In genomic region chr12:128747441-128747840, GRCh38 we compare ENCODE assay signal across 17 cellular contexts.
DNase-seq lines count a peak whose midpoint lies in the region; ATAC-seq and TF ChIP-seq lines count a peak whose summit lies in the region.
"Had no signal": no experiment of that assay in that cellular context is flagged by ENCODE, and none has a peak within 500 bp of the region (broad histone marks: within the 10 kb centered on the region; RNA-seq: fewer than 3 reads in every experiment).

No MANE protein-coding gene starts in this region.

- no peak for DNase-seq in CD8-positive, alpha-beta T cell
- no peak for DNase-seq in central memory CD8-positive, alpha-beta T cell (ENCODE audit: low spot score in 2 of 2)
- DNase-seq in mesenteric fat pad (ENCODE audit: low spot score) (peak; percentile 75), GM03348 (ENCODE audit: low spot score) (no peak), GM10248 (ENCODE audit: extremely low spot score) (no peak), GM23248 (no peak)
- DNase-seq: Calu3; CD4-positive, alpha-beta T cell; DMS79 treated with DMSO at 0.1 percent for 48 hours; GF-D8; H9; KG1 had no signal

- H3K27me3 Mint-ChIP-seq in CD8-positive, alpha-beta T cell (ENCODE audit: low read depth), result peaks cover 3% of the 10 kb centered on the region
- H3K27me3 Mint-ChIP-seq in central memory CD8-positive, alpha-beta T cell, result no peaks in the 10 kb centered on the region
- H3K27me3 Mint-ChIP-seq: CD4-positive, alpha-beta T cell had no signal

- no peaks in the 10 kb centered on the region for H3K27me3 ChIP-seq in CD8-positive, alpha-beta T cell (ENCODE audit: insufficient read depth, low read length)
- H3K27me3 ChIP-seq in GM23248 (replicated peaks; ENCODE audit: insufficient read depth), result no peaks in the 10 kb centered on the region

- intact Hi-C loops in CD8-positive, alpha-beta T cell (cut with DNase I, micrococcal nuclease), result no loop called here

- in situ Hi-C loops in GM23248 (cut with MboI), result no loop called here

- H3K9me3 ChIP-seq in CD8-positive, alpha-beta T cell (ENCODE audit: low read length), result no peaks in the 10 kb centered on the region
- H3K9me3 ChIP-seq in GM23248 (ENCODE audit: low read depth), result no peaks in the 10 kb centered on the region

- ATAC-seq in CD8-positive, alpha-beta T cell, result no peak
- no peak for ATAC-seq in central memory CD8-positive, alpha-beta T cell (replicated peaks; ENCODE audit: extremely low read depth, poor library complexity, severe bottlenecking)
- no peak for ATAC-seq in GM21786 (IDR thresholded peaks at IDR 0.05; ENCODE audit: unreplicated experiment)
- ATAC-seq: HepG2 had no signal

- H2AFZ ChIP-seq in GM23248, result no peak overlapping the region

- H3K79me2 ChIP-seq in GM23248 (ENCODE audit: insufficient read depth), result no peaks in the 10 kb centered on the region

- CTCF ChIA-PET in CD8-positive, alpha-beta T cell (lab: Charles Lee), result no interaction called here
- CTCF ChIA-PET in GM10248 (lab: Yijun Ruan, JAX), result interaction anchor here (1.2 kb wide), 1 partner anchor 11 kb away, joined by 4 read pairs; no protein-coding TSS in a partner anchor

- no peak overlapping the region for H3K27ac ChIP-seq in CD8-positive, alpha-beta T cell (ENCODE audit: low read depth, low read length)
- no peak overlapping the region for H3K27ac ChIP-seq in GM23248
- H3K27ac ChIP-seq: C4-2B had no signal

- no peaks in the 10 kb centered on the region for H3K36me3 Mint-ChIP-seq in CD8-positive, alpha-beta T cell
- peaks cover 4% of the 10 kb centered on the region for H3K36me3 Mint-ChIP-seq in central memory CD8-positive, alpha-beta T cell (ENCODE audit: insufficient read depth)
- H3K36me3 Mint-ChIP-seq: IgD-negative memory B cell had no signal

- H3K36me3 ChIP-seq in CD8-positive, alpha-beta T cell (ENCODE audit: insufficient read depth, low read length), result no peaks in the 10 kb centered on the region
- no peaks in the 10 kb centered on the region for H3K36me3 ChIP-seq in GM23248 (ENCODE audit: low read depth)

- H3K9ac ChIP-seq in GM23248, result no peak overlapping the region

- peaks cover 27% of the 10 kb centered on the region for H3K4me1 ChIP-seq in CD8-positive, alpha-beta T cell (ENCODE audit: insufficient read depth, low read length)
- no peaks in the 10 kb centered on the region for H3K4me1 ChIP-seq in GM23248 (ENCODE audit: insufficient read depth)

- WGBS in GM23248 (ENCODE audit: low coverage in 1 of 2, low lambda C conversion rate in 2 of 2, missing lambda C conversion rate in 2 of 2), 2 experiments, result 37 to 48% methylated on average over 12 to 13 of the region's 13 CpGs

- TF ChIP-seq CTCF in CD8-positive, alpha-beta T cell (IDR thresholded peaks at IDR 0.05), result no peak
- TF ChIP-seq CTCF in GM10248 (IDR thresholded peaks at IDR 0.05; ENCODE audit: control extremely low read depth, extremely low read depth, low read depth, missing control alignments), result no peak

- POLR2A ChIA-PET in CD8-positive, alpha-beta T cell (lab: Charles Lee), result no interaction called here
- POLR2A ChIA-PET in GM10248 (lab: Yijun Ruan, JAX), result no interaction called here

- peak overlapping the region; percentile 41 for H3K27ac Mint-ChIP-seq in CD8-positive, alpha-beta T cell
- peak overlapping the region; percentile 82 for H3K27ac Mint-ChIP-seq in central memory CD8-positive, alpha-beta T cell (ENCODE audit: low read depth)
- H3K27ac Mint-ChIP-seq: B cell; CD4-positive, alpha-beta T cell; H9; IgD-negative memory B cell had no signal

- H3K4me3 Mint-ChIP-seq in CD8-positive, alpha-beta T cell, result no peak overlapping the region
- peak overlapping the region; percentile 54 for H3K4me3 Mint-ChIP-seq in central memory CD8-positive, alpha-beta T cell
- H3K4me3 Mint-ChIP-seq: B cell; CD4-positive, alpha-beta T cell; H9 had no signal

- H3K4me1 Mint-ChIP-seq in CD8-positive, alpha-beta T cell (ENCODE audit: low read depth), result peaks cover 29% of the 10 kb centered on the region
- peaks cover 58% of the 10 kb centered on the region for H3K4me1 Mint-ChIP-seq in central memory CD8-positive, alpha-beta T cell
- H3K4me1 Mint-ChIP-seq: B cell had no signal

- no peaks in the 10 kb centered on the region for H4K20me1 ChIP-seq in GM23248 (ENCODE audit: insufficient read depth)

- no peak overlapping the region for H3K4me2 ChIP-seq in GM23248 (ENCODE audit: unreplicated experiment)

- H3K4me3 ChIP-seq in CD8-positive, alpha-beta T cell (ENCODE audit: low read depth, low read length), result no peak overlapping the region
- no peak overlapping the region for H3K4me3 ChIP-seq in GM23248

- no peaks in the 10 kb centered on the region for H3K9me3 Mint-ChIP-seq in CD8-positive, alpha-beta T cell
- no peaks in the 10 kb centered on the region for H3K9me3 Mint-ChIP-seq in central memory CD8-positive, alpha-beta T cell
- H3K9me3 Mint-ChIP-seq: CD4-positive, alpha-beta T cell; H9 had no signal

- no peaks in the 10 kb centered on the region for H3K9me2 ChIP-seq in GM23248 (ENCODE audit: insufficient read depth)

- no peaks in the 10 kb centered on the region for H3F3A ChIP-seq in GM23248 (ENCODE audit: insufficient read depth)
